In genomic region chr12:49912345-49912744, GRCh38 we compare ENCODE assay signal across 14 cellular contexts. TPM values are rescaled to one million over a fixed set of nuclear protein-coding genes. Genes with fewer than 3 reads are reported as not detected.
DNase-seq lines count a peak whose midpoint lies in the region; ATAC-seq and TF ChIP-seq lines count a peak whose summit lies in the region.
"Had no signal": no experiment of that assay in that cellular context is flagged by ENCODE, and none has a peak within 500 bp of the region (broad histone marks: within the 10 kb centered on the region; RNA-seq: fewer than 3 reads in every experiment).

No MANE protein-coding gene starts in this region.

- H3K9me3 ChIP-seq in endodermal cell (ENCODE audit: control insufficient read depth, low read length): no peaks in the 10 kb centered on the region

- H3K4me1 ChIP-seq in endodermal cell (ENCODE audit: control insufficient read depth, insufficient read depth, low read length): peaks cover 4% of the 10 kb centered on the region

- TF ChIP-seq CTCF in chondrocyte (IDR thresholded peaks at IDR 0.05): no peak
- TF ChIP-seq CTCF in endodermal cell (conservative IDR thresholded peaks at IDR 0.05): no peak
- no peak for TF ChIP-seq CTCF in GM10266 (IDR thresholded peaks at IDR 0.05; ENCODE audit: control insufficient read depth, insufficient read depth, low read depth, missing control alignments)

- CTCF ChIA-PET in activated CD4-positive, alpha-beta T cell treated with anti-CD3 and anti-CD28 coated beads for 36 hours (lab: Charles Lee): interaction anchor here (1.3 kb wide), 1 partner anchor 55 kb away, joined by 5 read pairs; no protein-coding TSS in a partner anchor

- no peak overlapping the region for H3K4me3 Mint-ChIP-seq in chondrocyte (ENCODE audit: unreplicated experiment)
- no peak overlapping the region for H3K4me3 Mint-ChIP-seq in endodermal cell
- no peak overlapping the region for H3K4me3 Mint-ChIP-seq in activated CD4-positive, alpha-beta T cell treated with anti-CD3 and anti-CD28 coated beads for 36 hours
- H3K4me3 Mint-ChIP-seq: GM23338 had no signal

- no peak overlapping the region for H3K9ac ChIP-seq in endodermal cell (ENCODE audit: extremely low read depth, low read length, poor library complexity, severe bottlenecking)

- 85 to 91% methylated on average over 4 to 8 of the region's 8 CpGs for WGBS in endodermal cell (ENCODE audit: insufficient coverage in 1 of 2, insufficient read length in 1 of 2), 2 experiments

- POLR2A ChIA-PET in activated CD4-positive, alpha-beta T cell treated with anti-CD3 and anti-CD28 coated beads for 36 hours (lab: Charles Lee): interaction anchor here (0.7 kb wide), 1 partner anchor 171 kb away, joined by 3 read pairs; the partner anchor contains the start of gene TMBIM6

- no peaks in the 10 kb centered on the region for H3K27me3 ChIP-seq in endodermal cell (ENCODE audit: control insufficient read depth, insufficient read depth, low read length, poor library complexity, severe bottlenecking)

- no peak for ATAC-seq in sciatic nerve
- ATAC-seq in activated CD4-positive, alpha-beta T cell treated with anti-CD3 and anti-CD28 coated beads for 36 hours: no peak
- ATAC-seq: GM23338 had no signal

- no peaks in the 10 kb centered on the region for H3K36me3 ChIP-seq in endodermal cell (ENCODE audit: control insufficient read depth, insufficient read depth, low read length)

- no peaks in the 10 kb centered on the region for H3K27me3 Mint-ChIP-seq in chondrocyte (ENCODE audit: low read depth)
- peaks cover 5% of the 10 kb centered on the region for H3K27me3 Mint-ChIP-seq in endodermal cell (ENCODE audit: insufficient read depth)
- no peaks in the 10 kb centered on the region for H3K27me3 Mint-ChIP-seq in activated CD4-positive, alpha-beta T cell treated with anti-CD3 and anti-CD28 coated beads for 36 hours

- H3K27ac Mint-ChIP-seq in chondrocyte (ENCODE audit: unreplicated experiment) (no peak overlapping the region), endodermal cell (no peak overlapping the region)
- H3K27ac Mint-ChIP-seq in activated CD4-positive, alpha-beta T cell treated with anti-CD3 and anti-CD28 coated beads for 36 hours: no peak overlapping the region
- H3K27ac Mint-ChIP-seq: GM23338 had no signal

- H3K9me3 Mint-ChIP-seq in chondrocyte (ENCODE audit: low read depth) (no peaks in the 10 kb centered on the region), endodermal cell (no peaks in the 10 kb centered on the region)
- no peaks in the 10 kb centered on the region for H3K9me3 Mint-ChIP-seq in activated CD4-positive, alpha-beta T cell treated with anti-CD3 and anti-CD28 coated beads for 36 hours (ENCODE audit: low read depth)
- H3K9me3 Mint-ChIP-seq: GM23338 had no signal

- H3K27ac ChIP-seq in endodermal cell (ENCODE audit: low read depth, low read length): no peak overlapping the region

- no peaks in the 10 kb centered on the region for H3K36me3 Mint-ChIP-seq in chondrocyte (ENCODE audit: low read depth)
- H3K36me3 Mint-ChIP-seq in endodermal cell (ENCODE audit: low read depth): no peaks in the 10 kb centered on the region
- H3K36me3 Mint-ChIP-seq in activated CD4-positive, alpha-beta T cell treated with anti-CD3 and anti-CD28 coated beads for 36 hours (ENCODE audit: low read depth): no peaks in the 10 kb centered on the region

- H3K4me3 ChIP-seq in endodermal cell (ENCODE audit: low read length): no peak overlapping the region
- H3K4me3 ChIP-seq: GM23338 had no signal

- intact Hi-C loops in sciatic nerve (cut with DNase I): no loop called here
- intact Hi-C loops in activated CD4-positive, alpha-beta T cell treated with anti-CD3 and anti-CD28 coated beads for 36 hours (cut with DNase I, micrococcal nuclease): no loop called here

- DNase-seq in chondrocyte (ENCODE audit: low spot score) (peak; percentile 58), endodermal cell (peak; percentile 58), islet precursor cell (peak; percentile 54), sciatic nerve (ENCODE audit: low spot score) (peak; percentile 53), NCI-H524 (lab: John Stamatoyannopoulos, UW) (no peak), GM10266 (ENCODE audit: extremely low spot score) (no peak)
- no peak for DNase-seq in activated CD4-positive, alpha-beta T cell treated with anti-CD3 and anti-CD28 coated beads for 36 hours
- DNase-seq: COR-L47, GF-D8, NCI-H1048, NCI-H69 had no signal

- H3K4me1 Mint-ChIP-seq in chondrocyte (ENCODE audit: low read depth) (peaks cover 23% of the 10 kb centered on the region), endodermal cell (peaks cover 32% of the 10 kb centered on the region)
- H3K4me1 Mint-ChIP-seq in activated CD4-positive, alpha-beta T cell treated with anti-CD3 and anti-CD28 coated beads for 36 hours: no peaks in the 10 kb centered on the region

RNA-seq across cellular contexts. Expression of gene FAIM2, which starts 8.6 kb away (rescaled TPM):
- total RNA-seq in chondrocyte (0.47 to 1.3 TPM (median 0.74 TPM) in 3 replicates), endodermal cell (not detected), sciatic nerve (107 TPM)
- 4.4 TPM for polyA plus RNA-seq in endodermal cell (2013, experiment 1 of 2)
- 3.2 TPM for polyA plus RNA-seq in endodermal cell (2013, experiment 2 of 2)
- total RNA-seq in activated CD4-positive, alpha-beta T cell treated with anti-CD3 and anti-CD28 coated beads for 36 hours: under 1 TPM; 0.53 to 0.91 TPM
- total RNA-seq: MCF 10A had no signal

RNA-seq across cellular contexts. Expression of gene AQP2, which starts 38.2 kb away (rescaled TPM):
- total RNA-seq in chondrocyte (not detected in 3 replicates), endodermal cell (not detected), sciatic nerve (not detected)
- polyA plus RNA-seq in endodermal cell (2013, experiment 1 of 2): not detected
- not detected for polyA plus RNA-seq in endodermal cell (2013, experiment 2 of 2)
- total RNA-seq in activated CD4-positive, alpha-beta T cell treated with anti-CD3 and anti-CD28 coated beads for 36 hours: not detected
- total RNA-seq: Daoy, MCF 10A had no signal
- polyA plus RNA-seq: GM23338 had no signal

RNA-seq across cellular contexts. Expression of gene AQP5, which starts 49.3 kb away (rescaled TPM):
- total RNA-seq in chondrocyte (0.20 TPM in 1 of 3 replicates, not detected in the others), endodermal cell (under 1 TPM; 0.62 to 0.77 TPM), sciatic nerve (0.71 TPM)
- 0.36 TPM for polyA plus RNA-seq in endodermal cell (2013, experiment 1 of 2)
- polyA plus RNA-seq in endodermal cell (2013, experiment 2 of 2): 0.25 TPM
- not detected for total RNA-seq in activated CD4-positive, alpha-beta T cell treated with anti-CD3 and anti-CD28 coated beads for 36 hours
- total RNA-seq: Daoy, MCF 10A had no signal

Comparison
In these comparisons a context has a peak if more than half of its experiments do, and no peak if none do; other contexts are left out.
1. DNase-seq: peak in chondrocyte (single experiment), endodermal cell (single experiment), islet precursor cell (single experiment) and sciatic nerve (single experiment); none in activated CD4-positive, alpha-beta T cell treated with anti-CD3 and anti-CD28 coated beads for 36 hours (single experiment), NCI-H524 (0 of 2) and GM10266 (single experiment).
2. RNA of gene FAIM2, which starts 8.6 kb away (total RNA-seq): 107 TPM in sciatic nerve (single experiment); 0.53 to 0.91 TPM in activated CD4-positive, alpha-beta T cell treated with anti-CD3 and anti-CD28 coated beads for 36 hours, 0.47 to 1.3 TPM in chondrocyte and not detected in endodermal cell; every median in the first group is over 10 times any median in the second.